In genomic region chr10:32983333-32983909, GRCh38 we compare ENCODE assay signal across 9 cellular contexts. TPM values are rescaled to one million over a fixed set of nuclear protein-coding genes. Genes with fewer than 3 reads are reported as not detected.
DNase-seq lines count a peak whose midpoint lies in the region; ATAC-seq and TF ChIP-seq lines count a peak whose summit lies in the region.
"Had no signal": no experiment of that assay in that cellular context is flagged by ENCODE, and none has a peak within 500 bp of the region (broad histone marks: within the 10 kb centered on the region; RNA-seq: fewer than 3 reads in every experiment).

No MANE protein-coding gene starts in this region.

- H3K27ac ChIP-seq in OCI-LY1 (ENCODE audit: low read depth, low read length, poor library complexity, severe bottlenecking), result peak overlapping the region; percentile 81

- H3K27ac Mint-ChIP-seq in endothelial cell (ENCODE audit: unreplicated experiment) (peak overlapping the region; percentile 97), osteocyte (ENCODE audit: unreplicated experiment) (peak overlapping the region; percentile 95)

- no peaks in the 10 kb centered on the region for H3K27me3 ChIP-seq in OCI-LY1 (ENCODE audit: insufficient read depth, low read length)

- H3K4me1 Mint-ChIP-seq in endothelial cell (ENCODE audit: unreplicated experiment), result peaks cover 43% of the 10 kb centered on the region
- peaks cover 59% of the 10 kb centered on the region for H3K4me1 Mint-ChIP-seq in osteocyte (ENCODE audit: unreplicated experiment)

- no peak for ATAC-seq in GM19395 (IDR thresholded peaks at IDR 0.05; ENCODE audit: unreplicated experiment)
- ATAC-seq in HG02642 (IDR thresholded peaks at IDR 0.05; ENCODE audit: poor library complexity, unreplicated experiment), result no peak

- no peak overlapping the region for H3K4me2 ChIP-seq in OCI-LY1 (ENCODE audit: low read length)

- H3K79me2 ChIP-seq in OCI-LY1 (ENCODE audit: insufficient read depth, low read length), result no peaks in the 10 kb centered on the region

- no peak overlapping the region for H3K4me3 ChIP-seq in OCI-LY1 (ENCODE audit: low read depth, low read length, poor library complexity, severe bottlenecking)

- no peaks in the 10 kb centered on the region for H3K9me3 ChIP-seq in OCI-LY1 (ENCODE audit: low read length)

- no peak overlapping the region for H3K9ac ChIP-seq in OCI-LY1 (ENCODE audit: low read length)

- no peaks in the 10 kb centered on the region for H3F3A ChIP-seq in OCI-LY1 (ENCODE audit: insufficient read depth, low read length)

- peak; percentile 97 for DNase-seq in EL
- DNase-seq in endothelial cell (ENCODE audit: low spot score), result no peak
- no peak for DNase-seq in osteocyte (ENCODE audit: extremely low spot score, unreplicated experiment)
- DNase-seq in ureter (ENCODE audit: low spot score), result no peak
- no peak for DNase-seq in NOMO-1 (lab: John Stamatoyannopoulos, UW; ENCODE audit: unreplicated experiment in 2 of 2)
- DNase-seq: NCI-H748 treated with DMSO at 0.1 percent for 48 hours had no signal

- no peak overlapping the region for H2AFZ ChIP-seq in OCI-LY1 (ENCODE audit: low read length)

- H3K36me3 Mint-ChIP-seq in endothelial cell (ENCODE audit: low read depth, unreplicated experiment) (no peaks in the 10 kb centered on the region), osteocyte (ENCODE audit: unreplicated experiment) (no peaks in the 10 kb centered on the region)

- no peaks in the 10 kb centered on the region for H4K20me1 ChIP-seq in OCI-LY1 (ENCODE audit: insufficient read depth, low read length)

- TF ChIP-seq CTCF in OCI-LY1 (IDR thresholded peaks at IDR 0.05; ENCODE audit: low read length) (no peak), endothelial cell (IDR thresholded peaks at IDR 0.05; ENCODE audit: unreplicated experiment) (no peak), osteocyte (IDR thresholded peaks at IDR 0.05) (no peak)

- no peaks in the 10 kb centered on the region for H3K9me2 ChIP-seq in OCI-LY1 (ENCODE audit: low read depth, low read length)

- H3K9me3 Mint-ChIP-seq in endothelial cell (ENCODE audit: unreplicated experiment), result no peaks in the 10 kb centered on the region
- no peaks in the 10 kb centered on the region for H3K9me3 Mint-ChIP-seq in osteocyte (ENCODE audit: unreplicated experiment)

- H3K36me3 ChIP-seq in OCI-LY1 (ENCODE audit: insufficient read depth, low read length), result no peaks in the 10 kb centered on the region

- H3K27me3 Mint-ChIP-seq in endothelial cell (ENCODE audit: unreplicated experiment) (no peaks in the 10 kb centered on the region), osteocyte (ENCODE audit: unreplicated experiment) (no peaks in the 10 kb centered on the region)

- H3K4me3 Mint-ChIP-seq in endothelial cell (ENCODE audit: unreplicated experiment), result no peak overlapping the region
- no peak overlapping the region for H3K4me3 Mint-ChIP-seq in osteocyte (ENCODE audit: unreplicated experiment)

- peaks cover 63% of the 10 kb centered on the region for H3K4me1 ChIP-seq in OCI-LY1 (ENCODE audit: insufficient read depth, low read length, severe bottlenecking)

RNA-seq across cellular contexts. Expression of gene ITGB1, which starts 25.4 kb away (rescaled TPM):
- 504 TPM for total RNA-seq in endothelial cell (ENCODE audit: unreplicated experiment)
- total RNA-seq in osteocyte, result 943 and 946 TPM in 2 replicates
- 349 TPM for total RNA-seq in ureter
